17 cellular contexts compared by ENCODE assay signal in the genomic region with DNA sequence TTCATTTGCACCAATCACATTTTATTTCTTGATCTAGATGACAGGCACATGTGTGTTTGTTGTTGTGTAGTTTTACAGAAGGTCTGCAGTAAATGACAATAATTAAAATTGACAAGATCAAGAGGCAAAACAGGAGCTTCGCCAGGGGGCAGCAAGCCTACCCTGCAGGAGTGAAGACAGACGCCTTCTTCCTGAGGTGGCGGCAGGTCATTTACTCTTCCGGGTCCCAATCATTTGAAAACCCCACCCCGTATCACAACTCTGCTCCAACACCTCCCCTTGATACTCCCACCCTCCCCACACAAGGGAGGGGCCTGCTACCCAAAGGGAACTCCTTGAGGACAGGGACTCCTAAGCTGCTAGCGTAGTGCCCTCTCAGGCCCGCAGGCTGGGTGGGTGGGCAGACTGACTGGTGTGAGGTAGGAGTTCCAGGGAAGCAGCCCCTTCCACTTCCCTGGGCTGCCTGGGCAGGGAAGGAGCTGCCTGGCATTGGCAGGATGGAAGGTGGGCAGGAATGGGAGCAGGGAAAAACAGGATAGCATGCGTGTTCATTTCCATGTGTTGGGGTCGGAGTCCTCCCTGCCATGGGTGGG. TPM values are rescaled to one million over a fixed set of nuclear protein-coding genes. Genes with fewer than 3 reads are reported as not detected.
DNase-seq lines count a peak whose midpoint lies in the region; ATAC-seq and TF ChIP-seq lines count a peak whose summit lies in the region.
"Had no signal": no experiment of that assay in that cellular context is flagged by ENCODE, and none has a peak within 500 bp of the region (broad histone marks: within the 10 kb centered on the region; RNA-seq: fewer than 3 reads in every experiment).

No MANE protein-coding gene starts in this region.

- H3K27me3 Mint-ChIP-seq in endodermal cell (ENCODE audit: insufficient read depth) = no peaks in the 10 kb centered on the region

- ATAC-seq in heart right ventricle (no peak), omental fat pad (ENCODE audit: low FRiP score) (peak; percentile 19), GM19351 (IDR thresholded peaks at IDR 0.05; ENCODE audit: unreplicated experiment) (no peak)
- ATAC-seq: CD8-positive, alpha-beta T cell had no signal

- H3K9me3 ChIP-seq in heart right ventricle (no peaks in the 10 kb centered on the region), endodermal cell (ENCODE audit: control insufficient read depth, low read length) (no peaks in the 10 kb centered on the region)
- H3K9me3 ChIP-seq: Caco-2, HAP-1 had no signal

- H3K4me3 Mint-ChIP-seq in endodermal cell = no peak overlapping the region
- H3K4me3 Mint-ChIP-seq: CD14-positive monocyte; CD8-positive, alpha-beta T cell had no signal

- peak overlapping the region; percentile 16 for H3K27ac Mint-ChIP-seq in endodermal cell
- H3K27ac Mint-ChIP-seq: CD8-positive, alpha-beta T cell had no signal

- intact Hi-C loops in cardiac septum (cut with DNase I) (no loop called here), heart right ventricle (cut with DNase I) (no loop called here)

- H3K4me1 ChIP-seq in heart right ventricle (no peaks in the 10 kb centered on the region), endodermal cell (ENCODE audit: control insufficient read depth, insufficient read depth, low read length) (no peaks in the 10 kb centered on the region)
- H3K4me1 ChIP-seq: Caco-2, HAP-1 had no signal

- TF ChIP-seq CTCF in heart right ventricle (IDR thresholded peaks at IDR 0.05) = no peak
- TF ChIP-seq CTCF in endodermal cell (conservative IDR thresholded peaks at IDR 0.05) = peak; percentile 40
- TF ChIP-seq CTCF in omental fat pad (IDR thresholded peaks at IDR 0.05) = no peak

- no peaks in the 10 kb centered on the region for H3K36me3 ChIP-seq in heart right ventricle
- H3K36me3 ChIP-seq in endodermal cell (ENCODE audit: control insufficient read depth, insufficient read depth, low read length) = no peaks in the 10 kb centered on the region

- DNase-seq in cardiac septum (ENCODE audit: low spot score) (peak; percentile 68), heart right ventricle (no peak), endodermal cell (peak; percentile 48), omental fat pad (ENCODE audit: low spot score) (no peak), hippocampal formation (lab: John Stamatoyannopoulos, UW) (no peak), GM03348 (ENCODE audit: low spot score) (no peak)
- DNase-seq in stimulated activated CD4-positive, alpha-beta T cell treated with anti-CD3 and anti-CD28 coated beads, Interleukin-2, amount 100 ng/mL, for 48 hours = no peak
- DNase-seq: Caco-2; CD8-positive, alpha-beta T cell; DMS53; GF-D8 had no signal

- H3K9ac ChIP-seq in endodermal cell (ENCODE audit: extremely low read depth, low read length, poor library complexity, severe bottlenecking) = no peak overlapping the region

- H3K27ac ChIP-seq in heart right ventricle (no peak overlapping the region), endodermal cell (ENCODE audit: low read depth, low read length) (no peak overlapping the region)
- H3K27ac ChIP-seq: 22Rv1 had no signal

- H3K4me3 ChIP-seq in heart right ventricle (no peak overlapping the region), endodermal cell (ENCODE audit: low read length) (no peak overlapping the region)
- H3K4me3 ChIP-seq: HAP-1 had no signal

- WGBS in heart right ventricle, 2 donors = 83 to 84% methylated on average over 9 of the region's 9 CpGs
- 95 to 98% methylated on average over 6 to 9 of the region's 9 CpGs for WGBS in endodermal cell (ENCODE audit: insufficient coverage in 1 of 2, insufficient read length in 1 of 2), 2 experiments

- H3K36me3 Mint-ChIP-seq in endodermal cell (ENCODE audit: low read depth) = peaks cover 18% of the 10 kb centered on the region
- H3K36me3 Mint-ChIP-seq: CD8-positive, alpha-beta T cell had no signal

- H3K27me3 ChIP-seq in heart right ventricle (no peaks in the 10 kb centered on the region), endodermal cell (ENCODE audit: control insufficient read depth, insufficient read depth, low read length, poor library complexity, severe bottlenecking) (no peaks in the 10 kb centered on the region)

- no peaks in the 10 kb centered on the region for H3K4me1 Mint-ChIP-seq in endodermal cell

- H3K9me3 Mint-ChIP-seq in endodermal cell = no peaks in the 10 kb centered on the region
- H3K9me3 Mint-ChIP-seq: CD14-positive monocyte; CD8-positive, alpha-beta T cell had no signal

RNA-seq across cellular contexts. Expression of a gene that starts 13.1 kb away (rescaled TPM):
- total RNA-seq in cardiac septum = 0.92 TPM
- 10 to 100 TPM in 2 of 10 donors, 1 to 10 TPM in 8; 1.1 to 17.5 (median 2.8) TPM for total RNA-seq in heart right ventricle
- polyA plus RNA-seq in heart right ventricle = 1 to 10 TPM in 1 of 2 donors, under 1 TPM in 1; 0.29 to 1.7 TPM
- 10 to 100 TPM; 12.7 to 21.4 TPM for total RNA-seq in endodermal cell
- polyA plus RNA-seq in endodermal cell (2013, experiment 1 of 2) = 2.0 TPM
- polyA plus RNA-seq in endodermal cell (2013, experiment 2 of 2) = 3.1 TPM
- total RNA-seq in omental fat pad = 1 to 10 TPM in 2 of 4 donors, under 1 TPM in 2; 0.16 to 2.6 (median 1.6) TPM
- total RNA-seq: A673; CD8-positive, alpha-beta T cell; HT1080 had no signal
- polyA plus RNA-seq: CD14-positive monocyte had no signal

RNA-seq across cellular contexts. Expression of a gene that starts 13.2 kb away (rescaled TPM):
- total RNA-seq in cardiac septum (0.08 TPM), heart right ventricle (1 to 10 TPM in 3 of 10 donors, under 1 TPM in 5, not detected in 2; 0.16 to 7.7 (median 0.67) TPM), endodermal cell (1 to 10 TPM; 6.2 to 8.4 TPM), omental fat pad (1 to 10 TPM in 2 of 4 donors, not detected in 2; 1.5 to 1.7 TPM)
- 1 to 10 TPM in 1 of 2 donors, under 1 TPM in 1; 0.20 to 2.1 TPM for polyA plus RNA-seq in heart right ventricle
- 3.3 TPM for polyA plus RNA-seq in endodermal cell (2013, experiment 1 of 2)
- 3.5 TPM for polyA plus RNA-seq in endodermal cell (2013, experiment 2 of 2)
- total RNA-seq: A673; CD8-positive, alpha-beta T cell; HT1080 had no signal

RNA-seq across cellular contexts. Expression of a gene that starts 48.8 kb away (rescaled TPM):
- 33.1 TPM for total RNA-seq in cardiac septum
- 10 to 100 TPM; 24.1 to 48.4 (median 42.3) TPM for total RNA-seq in heart right ventricle
- 10 to 100 TPM; 10.8 to 14.2 TPM for polyA plus RNA-seq in heart right ventricle
- 10 to 100 TPM; 32.9 to 41.6 TPM for total RNA-seq in endodermal cell
- polyA plus RNA-seq in endodermal cell (2013, experiment 1 of 2) = 30.4 TPM
- 26.7 TPM for polyA plus RNA-seq in endodermal cell (2013, experiment 2 of 2)
- total RNA-seq in omental fat pad = 10 to 100 TPM; 16.7 to 22.1 (median 21.5) TPM

RNA-seq across cellular contexts. Expression of a gene that starts 58.5 kb away (rescaled TPM):
- total RNA-seq in cardiac septum = 89.3 TPM
- 100 to 1,000 TPM in 6 of 10 donors, 10 to 100 TPM in 4; 90.9 to 146 (median 101) TPM for total RNA-seq in heart right ventricle
- polyA plus RNA-seq in heart right ventricle = 100 to 1,000 TPM; 225 to 243 TPM
- 10 to 100 TPM; 47.0 to 47.1 TPM for total RNA-seq in endodermal cell
- 88.0 TPM for polyA plus RNA-seq in endodermal cell (2013, experiment 1 of 2)
- 85.5 TPM for polyA plus RNA-seq in endodermal cell (2013, experiment 2 of 2)
- total RNA-seq in omental fat pad = 10 to 100 TPM; 41.1 to 67.3 (median 46.7) TPM

Comparison
In these comparisons a context has a peak if more than half of its experiments do, and no peak if none do; other contexts are left out.
1. DNase-seq: peak in cardiac septum (single experiment) and endodermal cell (single experiment); none in heart right ventricle (0 of 2), omental fat pad (single experiment), hippocampal formation (0 of 2), stimulated activated CD4-positive, alpha-beta T cell treated with anti-CD3 and anti-CD28 coated beads, Interleukin-2, amount 100 ng/mL, for 48 hours (0 of 2) and GM03348 (single experiment).